In genomic region chr11:68263444-68264035, GRCh38 we compare ENCODE assay signal across 22 cellular contexts.
"Had no signal": no experiment of that assay in that cellular context is flagged by ENCODE, and none has a peak within 500 bp of the region (broad histone marks: within the 10 kb centered on the region; RNA-seq: fewer than 3 reads in every experiment).

No MANE protein-coding gene starts in this region.

- ATAC-seq: activated naive CD8-positive, alpha-beta T cell treated with anti-CD3 and anti-CD28 coated beads, Interleukin-2, amount 50 U/mL, for 24 hours; activated T-cell treated with anti-CD3 and anti-CD28 coated beads, Interleukin-2, amount 50 U/mL, for 4 hours; gastrocnemius medialis; left lung; right lobe of liver; SK-N-SH treated with all-trans-retinoic acid at 6 μM for 48 hours; stimulated activated memory B cell treated with anti-CD40 and anti-IgM and Interleukin-4, amounts not matched to agents 10 μg/mL and 1 μg/mL and 100 μg/mL, for 72 hours; T-cell; upper lobe of right lung had no signal

- DNase-seq: activated CD4-positive, alpha-beta T cell treated with anti-CD3 and anti-CD28 coated beads for 48 hours; activated CD4-positive, CD25-positive, alpha-beta regulatory T cell; activated CD8-positive, alpha-beta memory T cell treated with anti-CD3 and anti-CD28 coated beads, Interleukin-2, amount 50 U/mL, for 4 hours; activated effector memory CD4-positive, alpha-beta T cell treated with Interleukin-2 at 50 U/mL for 16 hours; activated naive CD4-positive, alpha-beta T cell treated with anti-CD3 and anti-CD28 coated beads, Interleukin-2, amount 10 ng/mL, durations not matched to agents 7 days and 5 days; activated naive CD8-positive, alpha-beta T cell treated with anti-CD3 and anti-CD28 coated beads, Interleukin-2, amount 50 U/mL, for 24 hours; activated T-cell treated with anti-CD3 and anti-CD28 coated beads, Interleukin-2, amount 50 U/mL, for 4 hours; aorta; dermis blood vessel endothelial cell; gastrocnemius medialis; head of caudate nucleus; kidney; left lung; stimulated activated CD4-positive, alpha-beta T cell treated with anti-CD3 and anti-CD28 coated beads, Interleukin-4, amount 100 ng/mL, for 24 hours; T-cell; upper lobe of right lung had no signal

- H3K9me3 ChIP-seq: breast epithelium, gastrocnemius medialis, left lung, prostate gland, right lobe of liver, thoracic aorta, upper lobe of right lung had no signal

- H3K36me3 ChIP-seq: breast epithelium had no signal

- H3K4me3 ChIP-seq: breast epithelium, gastrocnemius medialis, left lung, prostate gland, right lobe of liver, thoracic aorta, upper lobe of right lung had no signal

- H3K27me3 ChIP-seq: breast epithelium, gastrocnemius medialis, left lung, right lobe of liver, upper lobe of right lung had no signal

- H3K27ac ChIP-seq: gastrocnemius medialis, left lung, prostate gland, right lobe of liver, thoracic aorta, upper lobe of right lung had no signal

- H3K4me1 ChIP-seq: breast epithelium, gastrocnemius medialis, left lung, prostate gland, upper lobe of right lung had no signal
